In the genomic region with DNA sequence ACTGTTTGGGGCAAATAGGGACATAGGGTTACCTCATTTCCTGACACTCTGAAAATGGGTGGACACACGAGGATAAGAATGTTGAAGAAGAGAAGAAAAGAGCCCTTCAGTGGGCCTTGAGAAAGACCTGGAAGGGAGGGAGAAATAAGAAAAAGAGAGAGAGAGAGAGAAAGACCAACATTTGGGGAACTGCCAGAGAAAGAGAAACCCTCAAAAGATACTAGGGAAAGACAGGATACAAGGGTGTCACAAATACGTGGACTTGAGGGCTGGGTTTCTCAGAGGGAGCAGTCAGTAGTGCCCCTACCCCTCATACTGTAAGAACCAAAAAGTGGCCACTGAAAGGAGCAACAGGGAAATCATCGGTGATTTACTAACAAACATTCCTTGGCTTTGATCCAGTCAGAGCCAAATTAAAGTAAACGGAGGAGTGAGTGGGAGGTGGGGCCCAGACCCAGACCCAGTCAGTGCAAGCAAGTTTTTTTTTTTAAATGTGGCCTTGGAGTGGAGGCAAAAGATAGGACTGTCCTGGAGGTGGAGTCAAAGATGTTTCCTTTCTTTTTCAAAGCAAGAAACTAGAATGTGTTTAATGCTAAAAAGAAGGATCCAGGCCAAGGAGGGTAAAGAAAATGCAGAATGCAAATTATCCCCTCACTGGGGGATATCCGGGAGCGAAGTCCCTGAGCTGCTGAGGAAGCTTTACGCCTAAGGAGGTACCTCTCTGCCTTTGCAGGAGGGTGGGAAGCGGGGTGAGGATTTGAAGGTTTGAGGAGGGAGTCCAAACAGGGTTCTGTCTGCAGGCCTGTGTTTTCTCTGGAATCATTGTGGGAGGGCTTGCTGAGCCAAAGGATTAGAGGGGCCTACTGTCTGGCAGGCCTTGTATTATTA, we compare ENCODE assay signal across 8 cellular contexts.
DNase-seq lines count a peak whose midpoint lies in the region; ATAC-seq and TF ChIP-seq lines count a peak whose summit lies in the region.

No MANE protein-coding gene starts in this region.

- no peaks in the 10 kb centered on the region for H3K27me3 ChIP-seq in CD4-positive, CD25-positive, alpha-beta regulatory T cell (ENCODE audit: control insufficient read depth, insufficient read depth, low read length)
- H3K27me3 ChIP-seq in muscle layer of duodenum (ENCODE audit: low read depth, low read length) (no peaks in the 10 kb centered on the region), brain microvascular endothelial cell (replicated peaks) (no peaks in the 10 kb centered on the region)

- H3K27me3 Mint-ChIP-seq in CD4-positive, CD25-positive, alpha-beta regulatory T cell: no peaks in the 10 kb centered on the region

- peaks cover 53% of the 10 kb centered on the region for H3K36me3 Mint-ChIP-seq in CD4-positive, CD25-positive, alpha-beta regulatory T cell

- peak overlapping the region; percentile 81 for H3K4me3 ChIP-seq in CD4-positive, CD25-positive, alpha-beta regulatory T cell (ENCODE audit: low read depth, low read length)
- H3K4me3 ChIP-seq in muscle layer of duodenum (ENCODE audit: low read depth in 1 of 2, low read length in 2 of 2) (peak overlapping the region; percentile 20 to 26), brain microvascular endothelial cell (ENCODE audit: low read depth, low read length) (no peak overlapping the region)

- H3K4me1 ChIP-seq in CD4-positive, CD25-positive, alpha-beta regulatory T cell (ENCODE audit: control insufficient read depth, insufficient read depth, low read length, poor library complexity, severe bottlenecking): peaks cover 81% of the 10 kb centered on the region
- peaks cover 11 to 14% of the 10 kb centered on the region in 2 donors for H3K4me1 ChIP-seq in muscle layer of duodenum (ENCODE audit: control insufficient read depth in 1 of 2, insufficient read depth in 2 of 2, low read length in 2 of 2)

- H3K4me3 Mint-ChIP-seq in CD4-positive, CD25-positive, alpha-beta regulatory T cell: peak overlapping the region; percentile 85 to 93 (median 87)

- peaks cover 54% of the 10 kb centered on the region for H3K36me3 ChIP-seq in CD4-positive, CD25-positive, alpha-beta regulatory T cell (ENCODE audit: control insufficient read depth, insufficient read depth, low read length)
- H3K36me3 ChIP-seq in muscle layer of duodenum (ENCODE audit: control insufficient read depth in 1 of 2, insufficient read depth in 2 of 2, low read length in 2 of 2) (no peaks in the 10 kb centered on the region), brain microvascular endothelial cell (replicated peaks) (no peaks in the 10 kb centered on the region)

- DNase-seq in CD4-positive, CD25-positive, alpha-beta regulatory T cell: peak in 1 of 3 donors; percentile 35
- peak; percentile 63 for DNase-seq in LoVo (ENCODE audit: low spot score)
- DNase-seq in brain microvascular endothelial cell: no peak
- no peak for DNase-seq in T1000 (lab: John Stamatoyannopoulos, UW)

- H3K4me1 Mint-ChIP-seq in CD4-positive, CD25-positive, alpha-beta regulatory T cell: peaks cover 40 to 83% (median 64%) of the 10 kb centered on the region in 4 donors

- H3K27ac ChIP-seq in CD4-positive, CD25-positive, alpha-beta regulatory T cell (ENCODE audit: insufficient read depth, low read length, poor library complexity, severe bottlenecking): peak overlapping the region; percentile 75
- H3K27ac ChIP-seq in cingulate gyrus (ENCODE audit: low read depth, low read length): peak overlapping the region; percentile 10
- peak overlapping the region; percentile 35 for H3K27ac ChIP-seq in muscle layer of duodenum (ENCODE audit: low read length)
- H3K27ac ChIP-seq in brain microvascular endothelial cell: no peak overlapping the region

- H3K27ac Mint-ChIP-seq in CD4-positive, CD25-positive, alpha-beta regulatory T cell: peak overlapping the region; percentile 91 to 99 (median 95)

- ATAC-seq in CD4-positive, CD25-positive, alpha-beta regulatory T cell (ENCODE audit: low read depth in 2 of 2): no peak
- ATAC-seq in GM21447 (IDR thresholded peaks at IDR 0.05; ENCODE audit: unreplicated experiment) (no peak), GM21515 (IDR thresholded peaks at IDR 0.05; ENCODE audit: unreplicated experiment) (no peak)

- in situ Hi-C loops in brain microvascular endothelial cell (cut with HindIII; ENCODE audit: low pct_ligation_motif_present, low sequenced_read_pairs): no loop called here

- TF ChIP-seq CTCF in brain microvascular endothelial cell (IDR thresholded peaks at IDR 0.05; ENCODE audit: low read depth, low read length, missing control alignments): no peak

- H3K9me3 ChIP-seq in CD4-positive, CD25-positive, alpha-beta regulatory T cell (ENCODE audit: control insufficient read depth in 2 of 2, low read length in 2 of 2): no peaks in the 10 kb centered on the region
- no peaks in the 10 kb centered on the region for H3K9me3 ChIP-seq in muscle layer of duodenum (ENCODE audit: control insufficient read depth in 1 of 2, low read length in 2 of 2)

- H3K9me3 Mint-ChIP-seq in CD4-positive, CD25-positive, alpha-beta regulatory T cell: peaks cover 0 to 1% (median 0%) of the 10 kb centered on the region in 7 donors
